13 cellular contexts compared by ENCODE assay signal in genomic region chr22:44625421-44625760, GRCh38.
DNase-seq lines count a peak whose midpoint lies in the region; TF ChIP-seq lines count a peak whose summit lies in the region.
"Had no signal": no experiment of that assay in that cellular context is flagged by ENCODE, and none has a peak within 500 bp of the region (broad histone marks: within the 10 kb centered on the region; RNA-seq: fewer than 3 reads in every experiment).

No MANE protein-coding gene starts in this region.

- intact Hi-C loops in activated CD4-positive, alpha-beta memory T cell treated with anti-CD3 and anti-CD28 coated beads for 36 hours (cut with micrococcal nuclease): loop anchor here (10.0 kb wide), 1 partner anchor 291 kb away; no protein-coding TSS in a partner anchor

- H3K4me3 Mint-ChIP-seq in activated CD4-positive, alpha-beta memory T cell treated with anti-CD3 and anti-CD28 coated beads for 36 hours: no peak overlapping the region
- H3K4me3 Mint-ChIP-seq: CD14-positive monocyte; CD4-positive, alpha-beta memory T cell had no signal

- CTCF ChIA-PET in activated CD4-positive, alpha-beta memory T cell treated with anti-CD3 and anti-CD28 coated beads for 36 hours (lab: Charles Lee): interaction anchor here (0.8 to 6.4 kb wide), 11 partner anchors 26 to 1400 kb away, joined by 3 to 85 read pairs (median 4); no protein-coding TSS in a partner anchor

- H3K36me3 Mint-ChIP-seq in activated CD4-positive, alpha-beta memory T cell treated with anti-CD3 and anti-CD28 coated beads for 36 hours: no peaks in the 10 kb centered on the region
- H3K36me3 Mint-ChIP-seq: CD4-positive, alpha-beta memory T cell had no signal

- TF ChIP-seq POLR2A in tibial nerve (IDR thresholded peaks at IDR 0.05): no peak

- H3K9me3 Mint-ChIP-seq in activated CD4-positive, alpha-beta memory T cell treated with anti-CD3 and anti-CD28 coated beads for 36 hours: no peaks in the 10 kb centered on the region

- no peak for TF ChIP-seq CTCF in osteoblast (IDR thresholded peaks at IDR 0.05; ENCODE audit: extremely low read depth, low read depth, low read length)
- no peak for TF ChIP-seq CTCF in tibial nerve (IDR thresholded peaks at IDR 0.05)

- POLR2A ChIA-PET in activated CD4-positive, alpha-beta memory T cell treated with anti-CD3 and anti-CD28 coated beads for 36 hours (lab: Charles Lee): no interaction called here

- no peak for TF ChIP-seq EP300 in tibial nerve (IDR thresholded peaks at IDR 0.05)

- H3K4me1 Mint-ChIP-seq in activated CD4-positive, alpha-beta memory T cell treated with anti-CD3 and anti-CD28 coated beads for 36 hours (ENCODE audit: low read depth): peaks cover 7% of the 10 kb centered on the region

- H3K79me2 ChIP-seq in osteoblast (ENCODE audit: insufficient read depth, low read length): no peaks in the 10 kb centered on the region

- no peak overlapping the region for H3K4me2 ChIP-seq in osteoblast (ENCODE audit: insufficient read depth, low read length)

- H3K9me3 ChIP-seq in osteoblast (ENCODE audit: low read depth, low read length) (no peaks in the 10 kb centered on the region), tibial nerve (no peaks in the 10 kb centered on the region)
- H3K9me3 ChIP-seq: BLaER1, HAP-1 had no signal

- H4K20me1 ChIP-seq in osteoblast (ENCODE audit: insufficient read depth, low read length): no peaks in the 10 kb centered on the region
- H4K20me1 ChIP-seq: BLaER1 had no signal

- H3K27ac ChIP-seq in osteoblast (ENCODE audit: low read depth, low read length) (no peak overlapping the region), tibial nerve (no peak overlapping the region)
- H3K27ac ChIP-seq: BLaER1 had no signal

- H3K27ac Mint-ChIP-seq in activated CD4-positive, alpha-beta memory T cell treated with anti-CD3 and anti-CD28 coated beads for 36 hours: no peak overlapping the region

- no peak overlapping the region for H2AFZ ChIP-seq in osteoblast (ENCODE audit: low read length)

- H3K4me1 ChIP-seq in osteoblast (ENCODE audit: insufficient read depth, low read length): peaks cover 2% of the 10 kb centered on the region
- H3K4me1 ChIP-seq in tibial nerve: peaks cover 0 to 10% (median 0%) of the 10 kb centered on the region in 4 donors
- H3K4me1 ChIP-seq: HAP-1 had no signal

- DNase-seq in NCI-H1417 (lab: John Stamatoyannopoulos, UW) (peak in 2 of 3 experiments; percentile 20 to 24), NCI-H1417 treated with DMSO at 0.1 percent for 48 hours (lab: John Stamatoyannopoulos, UW) (no peak), cerebellar cortex (ENCODE audit: low spot score) (peak; percentile 9), osteoblast (ENCODE audit: insufficient read length, low spot score, missing footprints) (peak; percentile 36), tibial nerve (ENCODE audit: low spot score in 2 of 2) (no peak), NCI-H524 (lab: John Stamatoyannopoulos, UW) (no peak)
- no peak for DNase-seq in activated CD4-positive, alpha-beta memory T cell treated with anti-CD3 and anti-CD28 coated beads for 36 hours
- DNase-seq: 8988T; Calu3; CD4-positive, alpha-beta memory T cell had no signal

- peaks cover 4% of the 10 kb centered on the region for H3K27me3 Mint-ChIP-seq in activated CD4-positive, alpha-beta memory T cell treated with anti-CD3 and anti-CD28 coated beads for 36 hours

- H3K27me3 ChIP-seq in osteoblast (ENCODE audit: insufficient read depth, low read length) (peaks cover 4% of the 10 kb centered on the region), tibial nerve (peaks cover 0 to 68% of the 10 kb centered on the region in 2 donors)
- H3K27me3 ChIP-seq: BLaER1 had no signal

- H3K4me3 ChIP-seq in osteoblast (ENCODE audit: insufficient read depth, low read length) (no peak overlapping the region), tibial nerve (no peak overlapping the region)
- H3K4me3 ChIP-seq: BLaER1, HAP-1 had no signal

- 54 to 55% methylated on average over 2 to 7 of the region's 7 CpGs for WGBS in tibial nerve, 2 donors

- H3K36me3 ChIP-seq in osteoblast (ENCODE audit: insufficient read depth, low read length) (no peaks in the 10 kb centered on the region), tibial nerve (no peaks in the 10 kb centered on the region)
- H3K36me3 ChIP-seq: BLaER1, HAP-1 had no signal

Comparison
In these comparisons a context has a peak if more than half of its experiments do, and no peak if none do; other contexts are left out.
1. DNase-seq: peak in NCI-H1417 (2 of 3), cerebellar cortex (single experiment) and osteoblast (single experiment); none in NCI-H1417 treated with DMSO at 0.1 percent for 48 hours (single experiment), activated CD4-positive, alpha-beta memory T cell treated with anti-CD3 and anti-CD28 coated beads for 36 hours (single experiment), tibial nerve (0 of 2) and NCI-H524 (0 of 2).